Comparison of ENCODE assay signal across 8 cellular contexts in genomic region chr5:35651002-35651756, GRCh38. TPM values are rescaled to one million over a fixed set of nuclear protein-coding genes. Genes with fewer than 3 reads are reported as not detected.
A peak's percentile ranks its signal among the peaks of the same experiment; 100 is the strongest.
DNase-seq lines count a peak whose midpoint lies in the region; ATAC-seq, FAIRE-seq and TF ChIP-seq lines count a peak whose summit lies in the region.

No MANE protein-coding gene starts in this region.

- FAIRE-seq in A549 (lab: Jason Lieb, UNC): no peak
- FAIRE-seq in GM12892 (lab: Jason Lieb, UNC): peak; percentile 58

- no peaks in the 10 kb centered on the region for H3K36me3 ChIP-seq in esophagus muscularis mucosa

- TF ChIP-seq CTCF in A549 (IDR thresholded peaks at IDR 0.05) (peak; percentile 46), NB4 (IDR thresholded peaks at IDR 0.05; ENCODE audit: low read depth, low read length) (peak; percentile 48), esophagus muscularis mucosa (IDR thresholded peaks at IDR 0.05) (peak in 1 of 3 experiments; percentile 35)

- ATAC-seq in A549: peak; percentile 90 to 92

- intact Hi-C loops in esophagus muscularis mucosa (cut with DNase I): no loop called here

- no peak for TF ChIP-seq POLR2A in A549 (IDR thresholded peaks at IDR 0.05; ENCODE audit: low read length)
- no peak for TF ChIP-seq POLR2A in GM12892 (IDR thresholded peaks at IDR 0.05; ENCODE audit: low read depth, low read length)
- no peak for TF ChIP-seq POLR2A in NB4 (IDR thresholded peaks at IDR 0.05; ENCODE audit: extremely low read depth, insufficient read length)
- no peak for TF ChIP-seq POLR2A in erythroblast (IDR thresholded peaks at IDR 0.05; ENCODE audit: low read length)
- TF ChIP-seq POLR2A in esophagus muscularis mucosa (IDR thresholded peaks at IDR 0.05; ENCODE audit: low read depth): no peak

- H3K4me1 ChIP-seq in A549: no peaks in the 10 kb centered on the region
- H3K4me1 ChIP-seq in esophagus muscularis mucosa: peaks cover 0 to 16% (median 7%) of the 10 kb centered on the region in 4 donors

- 12% methylated on average over 4 of the region's 4 CpGs for WGBS in A549 (ENCODE audit: missing lambda C conversion rate)
- 72% methylated on average over 4 of the region's 4 CpGs for WGBS in esophagus muscularis mucosa

- no peak overlapping the region for H3K4me2 ChIP-seq in A549

- CTCF ChIA-PET in A549 (lab: Yijun Ruan, JAX): interaction anchor here (0.7 to 3.3 kb wide), 12 partner anchors 10 to 423 kb away, joined by 3 to 28 read pairs (median 4); partner anchors contain the start of gene SPEF2

- H3K9me3 ChIP-seq in A549: no peaks in the 10 kb centered on the region
- H3K9me3 ChIP-seq in esophagus muscularis mucosa: no peaks in the 10 kb centered on the region

- TF ChIP-seq RAD21 in A549 (conservative IDR thresholded peaks at IDR 0.05 in 1 of 2, IDR thresholded peaks at IDR 0.05 in 1 of 2): peak; percentile 28 to 38; a peak in 2 of 5 replicates

- no peak overlapping the region for H3K27ac ChIP-seq in A549
- H3K27ac ChIP-seq in esophagus muscularis mucosa (replicated peaks in 1 of 4): no peak overlapping the region

- POLR2A ChIA-PET in A549 (lab: Yijun Ruan, JAX): no interaction called here

- no peaks in the 10 kb centered on the region for H3K27me3 ChIP-seq in esophagus muscularis mucosa

- DNase-seq in A549 (ENCODE audit: low read depth in 1 of 2, low spot score in 1 of 2) (peak; percentile 5 to 46), GM12892 (ENCODE audit: insufficient read length) (no peak), NB4 (ENCODE audit: low read depth) (peak; percentile 35), erythroblast (lab: John Stamatoyannopoulos, UW) (peak; percentile 45 to 50), renal cortical epithelial cell (ENCODE audit: low read depth) (peak; percentile 54), NCI-H1048 (lab: John Stamatoyannopoulos, UW) (no peak), esophagus muscularis mucosa (ENCODE audit: extremely low spot score) (no peak)
- peak; percentile 75 for DNase-seq in activated CD8-positive, alpha-beta memory T cell treated with anti-CD3 and anti-CD28 coated beads for 24 hours

- TF ChIP-seq EP300 in A549 (IDR thresholded peaks at IDR 0.05) (no peak), esophagus muscularis mucosa (IDR thresholded peaks at IDR 0.05) (no peak)

- no peak overlapping the region for H3K4me3 ChIP-seq in A549
- H3K4me3 ChIP-seq in NB4 (ENCODE audit: low read depth, low read length): no peak overlapping the region
- H3K4me3 ChIP-seq in esophagus muscularis mucosa: no peak overlapping the region

TF ChIP-seq in A549, 52 proteins besides CTCF, POLR2A, EP300 and RAD21:
- TF ChIP-seq SREBF2 (IDR thresholded peaks at IDR 0.05) (no peak), SMC3 (IDR thresholded peaks at IDR 0.05) (peak; percentile 33; the same call in 2 of the 3 replicates), JUNB (IDR thresholded peaks at IDR 0.05) (no peak)

RNA-seq across cellular contexts. Expression of gene SPEF2, which starts 33.5 kb away (rescaled TPM):
- polyA plus RNA-seq in A549 (2011; rRNA removed): 6.2 and 8.7 TPM in 2 replicates
- polyA plus RNA-seq in A549 (2012; cell fraction: cytosol; rRNA removed): 0.82 and 1.0 TPM in 2 replicates
- 1.6 and 2.1 TPM in 2 replicates for polyA plus RNA-seq in A549 (2012; cell fraction: nucleus; rRNA removed)
- 1.9 to 3.2 TPM (median 2.2 TPM) in 3 replicates for polyA plus RNA-seq in A549 (2017; fragmentation: RNase III; extraction: RNeasy Plus Mini Kit Qiagen cat#74134 plus additional on column Dnase treatment)
- 3.0 and 4.0 TPM in 2 replicates for polyA minus RNA-seq in A549 (2011; rRNA and poly(A)+ RNA removed)
- 0.19 TPM for polyA plus RNA-seq in GM12892 (2012; ENCODE audit: missing spikeins)
- total RNA-seq in renal cortical epithelial cell: 2.4 and 11.2 TPM in 2 replicates
- 1 to 10 TPM; 2.8 to 4.6 (median 3.1) TPM for total RNA-seq in esophagus muscularis mucosa

Comparison
In these comparisons a context has a peak if more than half of its experiments do, and no peak if none do; other contexts are left out.
1. DNase-seq: peak in A549 (2 of 2), NB4 (single experiment), activated CD8-positive, alpha-beta memory T cell treated with anti-CD3 and anti-CD28 coated beads for 24 hours (single experiment), erythroblast (2 of 2) and renal cortical epithelial cell (single experiment); none in GM12892 (single experiment), NCI-H1048 (single experiment) and esophagus muscularis mucosa (single experiment).